In genomic region chr6:74631558-74631957, GRCh38 we compare ENCODE assay signal across 1 cellular context.
TF ChIP-seq lines count a peak whose summit lies in the region.

No MANE protein-coding gene starts in this region.

TF ChIP-seq in IMR-90, 13 proteins besides CTCF, POLR2A, EP300 and RAD21 (continued from another document):
- TF ChIP-seq FOS (IDR thresholded peaks at IDR 0.05; ENCODE audit: low read depth, low read length) (no peak), BHLHE40 (IDR thresholded peaks at IDR 0.05; ENCODE audit: low read depth, low read length) (no peak)
